Comparison of ENCODE assay signal across 1 cellular context in the genomic region with DNA sequence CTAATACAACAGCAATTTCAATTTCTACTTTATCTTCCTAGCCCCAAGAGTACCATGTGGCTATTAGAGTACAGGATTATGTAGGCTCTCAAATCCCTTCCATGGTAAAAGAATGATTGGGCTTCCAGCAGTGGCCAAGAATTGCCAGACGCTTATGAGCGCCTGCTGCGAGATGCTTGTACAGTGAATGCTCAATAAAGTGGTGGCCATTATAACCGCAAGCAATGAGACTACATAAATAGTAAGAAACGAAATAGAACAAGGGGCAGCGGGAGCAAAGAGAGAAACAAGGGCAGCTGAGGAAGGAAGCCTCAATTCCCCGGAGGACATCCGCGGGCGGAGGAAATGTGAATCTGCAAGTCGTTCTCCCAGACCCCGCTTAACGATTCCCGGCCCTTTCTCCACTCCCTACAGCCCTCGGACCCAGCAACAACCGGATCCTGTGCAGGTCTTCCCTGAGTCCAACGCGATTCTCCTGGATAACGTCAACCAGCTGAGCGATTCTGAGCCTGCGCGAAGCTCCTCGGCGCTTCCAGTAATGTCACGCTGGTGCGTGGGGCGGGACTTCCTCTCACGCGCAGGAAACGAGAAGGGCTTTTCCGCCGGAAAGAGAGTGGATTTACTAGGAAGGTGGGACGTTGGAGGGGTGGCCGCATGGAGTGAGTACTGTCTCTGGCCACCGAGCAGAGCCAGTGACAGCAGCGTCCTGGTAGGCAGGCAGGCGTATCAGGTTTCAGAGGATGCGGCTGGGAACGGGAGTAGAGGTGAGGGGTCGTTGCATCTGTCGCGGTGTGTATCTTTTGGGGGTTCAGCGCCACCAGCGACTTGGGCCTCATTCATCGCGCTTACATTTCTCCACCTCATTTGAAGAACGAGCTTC.
TF ChIP-seq lines count a peak whose summit lies in the region.

No MANE protein-coding gene starts in this region.

TF ChIP-seq in A549, 52 proteins besides CTCF, POLR2A, EP300 and RAD21 (continued from another document):
- TF ChIP-seq, protein P1, sequence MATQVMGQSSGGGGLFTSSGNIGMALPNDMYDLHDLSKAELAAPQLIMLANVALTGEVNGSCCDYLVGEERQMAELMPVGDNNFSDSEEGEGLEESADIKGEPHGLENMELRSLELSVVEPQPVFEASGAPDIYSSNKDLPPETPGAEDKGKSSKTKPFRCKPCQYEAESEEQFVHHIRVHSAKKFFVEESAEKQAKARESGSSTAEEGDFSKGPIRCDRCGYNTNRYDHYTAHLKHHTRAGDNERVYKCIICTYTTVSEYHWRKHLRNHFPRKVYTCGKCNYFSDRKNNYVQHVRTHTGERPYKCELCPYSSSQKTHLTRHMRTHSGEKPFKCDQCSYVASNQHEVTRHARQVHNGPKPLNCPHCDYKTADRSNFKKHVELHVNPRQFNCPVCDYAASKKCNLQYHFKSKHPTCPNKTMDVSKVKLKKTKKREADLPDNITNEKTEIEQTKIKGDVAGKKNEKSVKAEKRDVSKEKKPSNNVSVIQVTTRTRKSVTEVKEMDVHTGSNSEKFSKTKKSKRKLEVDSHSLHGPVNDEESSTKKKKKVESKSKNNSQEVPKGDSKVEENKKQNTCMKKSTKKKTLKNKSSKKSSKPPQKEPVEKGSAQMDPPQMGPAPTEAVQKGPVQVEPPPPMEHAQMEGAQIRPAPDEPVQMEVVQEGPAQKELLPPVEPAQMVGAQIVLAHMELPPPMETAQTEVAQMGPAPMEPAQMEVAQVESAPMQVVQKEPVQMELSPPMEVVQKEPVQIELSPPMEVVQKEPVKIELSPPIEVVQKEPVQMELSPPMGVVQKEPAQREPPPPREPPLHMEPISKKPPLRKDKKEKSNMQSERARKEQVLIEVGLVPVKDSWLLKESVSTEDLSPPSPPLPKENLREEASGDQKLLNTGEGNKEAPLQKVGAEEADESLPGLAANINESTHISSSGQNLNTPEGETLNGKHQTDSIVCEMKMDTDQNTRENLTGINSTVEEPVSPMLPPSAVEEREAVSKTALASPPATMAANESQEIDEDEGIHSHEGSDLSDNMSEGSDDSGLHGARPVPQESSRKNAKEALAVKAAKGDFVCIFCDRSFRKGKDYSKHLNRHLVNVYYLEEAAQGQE (IDR thresholded peaks at IDR 0.05): 0 out of 2 replicates have a peak, but pooled peaks have one; percentile 28
- no peak for TF ChIP-seq RNF2 (IDR thresholded peaks at IDR 0.05; ENCODE audit: borderline replicate concordance, low read depth)
- TF ChIP-seq SREBF2 (IDR thresholded peaks at IDR 0.05): no peak
- TF ChIP-seq KDM1A (IDR thresholded peaks at IDR 0.05; ENCODE audit: low read depth): no peak
- no peak for TF ChIP-seq ZNF302 (CRISPR knock-in tag; IDR thresholded peaks at IDR 0.05)
- TF ChIP-seq, protein P2, sequence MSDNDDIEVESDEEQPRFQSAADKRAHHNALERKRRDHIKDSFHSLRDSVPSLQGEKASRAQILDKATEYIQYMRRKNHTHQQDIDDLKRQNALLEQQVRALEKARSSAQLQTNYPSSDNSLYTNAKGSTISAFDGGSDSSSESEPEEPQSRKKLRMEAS (IDR thresholded peaks at IDR 0.05): peak; percentile 97
- no peak for TF ChIP-seq NFE2L2 (conservative IDR thresholded peaks at IDR 0.05; ENCODE audit: low read length)
- no peak for TF ChIP-seq CBX2 (IDR thresholded peaks at IDR 0.05; ENCODE audit: borderline replicate concordance, low read depth)
- TF ChIP-seq CBX8 (IDR thresholded peaks at IDR 0.05): no peak
- no peak for TF ChIP-seq CHD4 (IDR thresholded peaks at IDR 0.05; ENCODE audit: borderline replicate concordance)
- TF ChIP-seq, protein P3, sequence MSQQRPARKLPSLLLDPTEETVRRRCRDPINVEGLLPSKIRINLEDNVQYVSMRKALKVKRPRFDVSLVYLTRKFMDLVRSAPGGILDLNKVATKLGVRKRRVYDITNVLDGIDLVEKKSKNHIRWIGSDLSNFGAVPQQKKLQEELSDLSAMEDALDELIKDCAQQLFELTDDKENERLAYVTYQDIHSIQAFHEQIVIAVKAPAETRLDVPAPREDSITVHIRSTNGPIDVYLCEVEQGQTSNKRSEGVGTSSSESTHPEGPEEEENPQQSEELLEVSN (IDR thresholded peaks at IDR 0.05; ENCODE audit: borderline replicate concordance, low read depth): peak; percentile 57
